ENCODE assay signal across 8 cellular contexts in the genomic region with DNA sequence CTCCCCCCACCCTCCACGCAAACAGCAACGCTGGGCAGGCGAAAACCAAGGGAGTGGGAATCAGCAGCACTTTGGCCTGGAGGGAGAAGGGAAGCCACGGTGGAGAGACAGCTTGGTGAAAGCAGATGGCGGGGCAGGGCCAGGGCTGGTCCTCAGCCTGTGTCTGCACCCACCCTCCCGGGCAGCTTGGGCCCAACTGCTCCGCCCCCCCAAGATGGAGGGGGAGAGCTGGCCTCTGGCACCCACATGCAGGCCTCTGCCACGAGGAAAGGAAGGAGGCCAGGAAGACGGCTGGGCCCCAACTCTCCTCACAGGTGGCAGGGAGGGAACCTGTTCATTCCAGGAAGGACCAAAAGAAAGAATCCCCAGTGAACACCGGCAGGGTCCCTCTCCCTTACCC. TPM values are rescaled to one million over a fixed set of nuclear protein-coding genes. Genes with fewer than 3 reads are reported as not detected.
A peak's percentile ranks its signal among the peaks of the same experiment; 100 is the strongest.
DNase-seq lines count a peak whose midpoint lies in the region; ATAC-seq and TF ChIP-seq lines count a peak whose summit lies in the region.

No MANE protein-coding gene starts in this region.

- H3K9me3 Mint-ChIP-seq in CD4-positive, alpha-beta T cell, result no peaks in the 10 kb centered on the region

- ATAC-seq in CD4-positive, alpha-beta T cell (ENCODE audit: poor library complexity), result no peak
- ATAC-seq in PC-3 (no peak), HG03108 (IDR thresholded peaks at IDR 0.05; ENCODE audit: unreplicated experiment) (no peak), HG03354 (IDR thresholded peaks at IDR 0.05; ENCODE audit: poor library complexity, severe bottlenecking, unreplicated experiment) (no peak)

- peaks cover 16% of the 10 kb centered on the region for H3K36me3 Mint-ChIP-seq in CD4-positive, alpha-beta T cell (ENCODE audit: low read depth)

- H3K9me3 ChIP-seq in CD4-positive, alpha-beta T cell (ENCODE audit: control insufficient read depth, low read length), result no peaks in the 10 kb centered on the region
- no peaks in the 10 kb centered on the region for H3K9me3 ChIP-seq in PC-3 (ENCODE audit: low read length)
- no peaks in the 10 kb centered on the region for H3K9me3 ChIP-seq in esophagus (ENCODE audit: control insufficient read depth in 2 of 2, insufficient read depth in 1 of 2, low read depth in 1 of 2, low read length in 1 of 2)
- H3K9me3 ChIP-seq in prostate gland, result no peaks in the 10 kb centered on the region
- H3K9me3 ChIP-seq in Karpas-422 (ENCODE audit: low read length), result no peaks in the 10 kb centered on the region

- POLR2A ChIA-PET in CD4-positive, alpha-beta T cell (lab: Charles Lee), result interaction anchor here (0.6 to 1.9 kb wide), 2 partner anchors 18 to 1791 kb away, joined by 4 to 9 read pairs; a partner anchor contains a TSS
- POLR2A ChIA-PET in PC-3 (lab: Charles Lee; ENCODE audit: unreplicated experiment), result interaction anchor here (0.6 kb wide), 1 partner anchor 990 kb away, joined by 8 read pairs; no protein-coding TSS in a partner anchor

- H3K36me3 ChIP-seq in PC-3 (ENCODE audit: low read depth, low read length), result peaks cover 8% of the 10 kb centered on the region; the same call in 1 of the 2 replicates
- peaks cover 0 to 10% of the 10 kb centered on the region in 2 donors for H3K36me3 ChIP-seq in esophagus (ENCODE audit: control insufficient read depth in 2 of 2, insufficient read depth in 2 of 2, low read length in 1 of 2)
- H3K36me3 ChIP-seq in prostate gland, result peaks cover 0 to 5% of the 10 kb centered on the region in 2 donors
- H3K36me3 ChIP-seq in Karpas-422 (ENCODE audit: insufficient read depth, low read length), result no peaks in the 10 kb centered on the region

- H3K9me2 ChIP-seq in PC-3 (replicated peaks; ENCODE audit: low read length), result no peaks in the 10 kb centered on the region
- no peaks in the 10 kb centered on the region for H3K9me2 ChIP-seq in Karpas-422 (replicated peaks; ENCODE audit: insufficient read depth, low read length)

- CTCF ChIA-PET in CD4-positive, alpha-beta T cell (lab: Charles Lee), result no interaction called here
- CTCF ChIA-PET in PC-3 (lab: Charles Lee), result no interaction called here

- no peak overlapping the region for H3K4me2 ChIP-seq in PC-3 (ENCODE audit: low read length)
- H3K4me2 ChIP-seq in Karpas-422 (ENCODE audit: low read depth, low read length, poor library complexity, severe bottlenecking), result no peak overlapping the region

- intact Hi-C loops in CD4-positive, alpha-beta T cell (cut with DNase I, micrococcal nuclease), result loop anchor here in 1 of 2 experiments (5.0 to 10.0 kb wide), 2 partner anchors 37 to 105 kb away; a partner anchor contains a TSS
- intact Hi-C loops in PC-3 (cut with micrococcal nuclease) (loop anchor here (10.0 kb wide), 1 partner anchor 105 kb away; a partner anchor contains a TSS), prostate gland (cut with DNase I) (loop anchor here (10.0 kb wide), 1 partner anchor 105 kb away; a partner anchor contains a TSS)

- H3K9ac ChIP-seq in PC-3 (ENCODE audit: low read length) (peak overlapping the region; percentile 88), Karpas-422 (ENCODE audit: low read length) (no peak overlapping the region)

- no peak for TF ChIP-seq CTCF in CD4-positive, alpha-beta T cell (IDR thresholded peaks at IDR 0.05)
- TF ChIP-seq CTCF in PC-3 (conservative IDR thresholded peaks at IDR 0.05; ENCODE audit: low read depth, low read length) (no peak), prostate gland (IDR thresholded peaks at IDR 0.05) (no peak)

- no peaks in the 10 kb centered on the region for H3K79me2 ChIP-seq in PC-3 (ENCODE audit: low read length)
- no peaks in the 10 kb centered on the region for H3K79me2 ChIP-seq in Karpas-422 (ENCODE audit: low read length)

- H3K4me3 ChIP-seq in PC-3 (ENCODE audit: low read length) (no peak overlapping the region), esophagus (ENCODE audit: low read depth in 1 of 2, low read length in 2 of 2) (no peak overlapping the region), prostate gland (no peak overlapping the region), Karpas-422 (ENCODE audit: low read length) (no peak overlapping the region)

- H2AFZ ChIP-seq in PC-3 (ENCODE audit: low read length) (no peak overlapping the region), Karpas-422 (ENCODE audit: low read length) (no peak overlapping the region)

- no peaks in the 10 kb centered on the region for H3K27me3 ChIP-seq in CD4-positive, alpha-beta T cell (ENCODE audit: control insufficient read depth, insufficient read depth, low read length)
- H3K27me3 ChIP-seq in PC-3 (ENCODE audit: low read length), result no peaks in the 10 kb centered on the region
- no peaks in the 10 kb centered on the region for H3K27me3 ChIP-seq in esophagus (ENCODE audit: control insufficient read depth in 1 of 2, insufficient read depth in 2 of 2, low read length in 2 of 2)
- no peaks in the 10 kb centered on the region for H3K27me3 ChIP-seq in prostate gland (replicated peaks; ENCODE audit: insufficient read depth)
- H3K27me3 ChIP-seq in Karpas-422 (ENCODE audit: low read length), result no peaks in the 10 kb centered on the region

- H4K20me1 ChIP-seq in PC-3 (ENCODE audit: low read length) (no peaks in the 10 kb centered on the region), Karpas-422 (ENCODE audit: insufficient read depth, low read depth, low read length) (no peaks in the 10 kb centered on the region)

- H3K27ac Mint-ChIP-seq in CD4-positive, alpha-beta T cell, result peak overlapping the region; percentile 79

- 53 to 73% methylated on average over 10 of the region's 10 CpGs for WGBS in esophagus, 2 donors
- WGBS in prostate gland, result 58% methylated on average over 10 of the region's 10 CpGs

- BruUV-seq in PC-3 (replicated peaks; lab: Mats Ljungman, UMichigan), result TSS peak; percentile 4

- no peak for DNase-seq in CD4-positive, alpha-beta T cell
- no peak for DNase-seq in PC-3
- no peak for DNase-seq in prostate gland (ENCODE audit: low spot score)
- DNase-seq in AML-193 (lab: John Stamatoyannopoulos, UW), result no peak
- DNase-seq in Karpas-422, result no peak

- H3K4me3 Mint-ChIP-seq in CD4-positive, alpha-beta T cell, result peak overlapping the region; percentile 23

- peak overlapping the region; percentile 36 for H3K27ac ChIP-seq in CD4-positive, alpha-beta T cell (ENCODE audit: low read depth, low read length)
- peak overlapping the region; percentile 93 for H3K27ac ChIP-seq in PC-3 (ENCODE audit: low read length)
- peak overlapping the region; percentile 46 to 69 for H3K27ac ChIP-seq in esophagus (ENCODE audit: low read depth in 2 of 2, low read length in 1 of 2)
- H3K27ac ChIP-seq in prostate gland, result peak overlapping the region; percentile 73 to 83
- no peak overlapping the region for H3K27ac ChIP-seq in Karpas-422 (ENCODE audit: low read length)

- peaks cover 24% of the 10 kb centered on the region for H3K4me1 Mint-ChIP-seq in CD4-positive, alpha-beta T cell (ENCODE audit: low read depth)

- peaks cover 21% of the 10 kb centered on the region for H3K4me1 ChIP-seq in PC-3 (ENCODE audit: insufficient read depth, low read length)
- peaks cover 3 to 32% of the 10 kb centered on the region in 2 donors for H3K4me1 ChIP-seq in esophagus (ENCODE audit: control insufficient read depth in 2 of 2, insufficient read depth in 2 of 2, low read length in 1 of 2)
- no peaks in the 10 kb centered on the region for H3K4me1 ChIP-seq in prostate gland (replicated peaks)
- H3K4me1 ChIP-seq in Karpas-422 (ENCODE audit: low read length), result no peaks in the 10 kb centered on the region

- H3K27me3 Mint-ChIP-seq in CD4-positive, alpha-beta T cell, result no peaks in the 10 kb centered on the region

- no peak for TF ChIP-seq POLR2A in prostate gland (IDR thresholded peaks at IDR 0.05)

- H3F3A ChIP-seq in PC-3 (ENCODE audit: low read length, unreplicated experiment), result no peaks in the 10 kb centered on the region

RNA-seq across cellular contexts. Expression of a gene that starts 17.9 kb away (rescaled TPM):
- total RNA-seq in CD4-positive, alpha-beta T cell, result 10 to 100 TPM; 25.6 to 27.3 TPM
- total RNA-seq in PC-3 (2014; rRNA removed) (72.6 and 112 TPM in 2 replicates), prostate gland (10 to 100 TPM; 23.6 to 26.0 TPM)
- 10 to 100 TPM; 34.7 to 99.6 TPM for polyA plus RNA-seq in esophagus
- total RNA-seq in Karpas-422 (2014; rRNA removed; shearing (Covaris generic); ENCODE audit: low replicate concordance), result 2.9 and 9.0 TPM in 2 replicates

RNA-seq across cellular contexts. Expression of a gene that starts 38.0 kb away (rescaled TPM):
- total RNA-seq in CD4-positive, alpha-beta T cell, result 10 to 100 TPM; 48.8 to 50.2 TPM
- total RNA-seq in PC-3 (2014; rRNA removed) (6.0 and 6.3 TPM in 2 replicates), prostate gland (100 to 1,000 TPM in 1 of 2 donors, 10 to 100 TPM in 1; 61.5 to 138 TPM)
- 10 to 100 TPM; 14.5 to 36.3 TPM for polyA plus RNA-seq in esophagus
- 76.6 and 88.0 TPM in 2 replicates for total RNA-seq in Karpas-422 (2014; rRNA removed; shearing (Covaris generic); ENCODE audit: low replicate concordance)

RNA-seq across cellular contexts. Expression of a gene that starts 53.2 kb away (rescaled TPM):
- 10 to 100 TPM; 49.3 to 50.1 TPM for total RNA-seq in CD4-positive, alpha-beta T cell
- total RNA-seq in PC-3 (2014; rRNA removed) (37.5 and 43.8 TPM in 2 replicates), prostate gland (100 to 1,000 TPM in 1 of 2 donors, 10 to 100 TPM in 1; 76.0 to 137 TPM)
- polyA plus RNA-seq in esophagus, result 10 to 100 TPM; 10.8 to 14.4 TPM
- 5.1 and 7.4 TPM in 2 replicates for total RNA-seq in Karpas-422 (2014; rRNA removed; shearing (Covaris generic); ENCODE audit: low replicate concordance)
